In the genomic region with DNA sequence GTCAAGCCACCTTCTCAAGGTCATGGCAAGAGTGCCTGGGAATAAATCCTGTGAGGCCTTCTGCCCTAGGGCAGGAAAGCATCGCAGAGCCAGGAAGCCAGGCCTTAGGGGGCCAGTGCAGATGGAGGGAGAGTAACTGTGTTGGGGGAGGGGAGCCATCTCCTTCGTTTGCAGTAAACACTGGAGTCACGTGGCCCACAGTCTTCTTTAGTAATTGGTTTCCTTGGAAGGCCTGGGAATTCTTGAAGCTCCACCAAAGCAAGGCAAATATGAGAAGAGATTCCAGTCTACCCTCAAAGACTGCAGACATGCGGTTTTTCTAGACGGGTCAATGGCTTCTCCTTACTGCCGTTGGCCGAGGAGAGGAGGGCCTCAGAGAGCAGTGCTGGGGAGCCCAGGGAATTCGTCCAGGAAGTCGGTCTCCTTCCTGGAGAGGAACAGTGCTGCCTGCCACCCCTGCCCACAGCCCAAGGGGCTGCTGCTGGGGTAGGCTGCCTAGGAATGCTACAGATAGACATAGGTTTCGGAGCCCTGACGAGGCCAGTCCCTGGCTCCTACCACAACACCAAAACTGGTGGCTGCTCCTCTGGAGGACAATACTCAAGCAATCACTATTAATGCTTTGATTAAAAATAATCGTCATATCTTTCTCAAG, we compare ENCODE assay signal across 7 cellular contexts. TPM values are rescaled to one million over a fixed set of nuclear protein-coding genes. Genes with fewer than 3 reads are reported as not detected.
A peak's percentile ranks its signal among the peaks of the same experiment; 100 is the strongest.
DNase-seq lines count a peak whose midpoint lies in the region; ATAC-seq lines count a peak whose summit lies in the region.

No MANE protein-coding gene starts in this region.

- no peak overlapping the region for H3K9ac ChIP-seq in SK-N-MC (ENCODE audit: insufficient read length)

- no peak for ATAC-seq in GM21786 (IDR thresholded peaks at IDR 0.05; ENCODE audit: unreplicated experiment)

- peak overlapping the region; percentile 48 for H3K27ac ChIP-seq in SK-N-MC

- no peaks in the 10 kb centered on the region for H3K9me3 ChIP-seq in SK-N-MC (ENCODE audit: low read depth, low read length)

- H3K36me3 ChIP-seq in SK-N-MC (ENCODE audit: insufficient read depth, low read length), result peaks cover 57% of the 10 kb centered on the region

- DNase-seq in ELF-1 (ENCODE audit: low read depth, low spot score) (peak; percentile 96), SK-N-MC (ENCODE audit: low read depth, low spot score) (peak; percentile 35), glomerular visceral epithelial cell (ENCODE audit: extremely low spot score) (peak; percentile 7), renal cortical epithelial cell (ENCODE audit: low read depth) (peak; percentile 80), RPMI8226 (no peak)
- DNase-seq in stimulated activated naive CD4-positive, alpha-beta T cell treated with Interleukin-2 at 50 U/mL for 16 hours (lab: John Stamatoyannopoulos, UW), result no peak

- H3K4me3 ChIP-seq in SK-N-MC, result 0 out of 2 replicates have a peak overlapping the region, but pooled peaks have one; percentile 15

RNA-seq across cellular contexts. Expression of a gene that starts 30.6 kb away (rescaled TPM):
- 21.9 and 76.5 TPM in 2 replicates for total RNA-seq in renal cortical epithelial cell

Comparison
In these comparisons a context has a peak if more than half of its experiments do, and no peak if none do; other contexts are left out.
1. DNase-seq: peak in ELF-1 (single experiment), SK-N-MC (single experiment), glomerular visceral epithelial cell (single experiment) and renal cortical epithelial cell (single experiment); none in stimulated activated naive CD4-positive, alpha-beta T cell treated with Interleukin-2 at 50 U/mL for 16 hours (single experiment) and RPMI8226 (single experiment).